1 cellular context compared by ENCODE assay signal in the genomic region with DNA sequence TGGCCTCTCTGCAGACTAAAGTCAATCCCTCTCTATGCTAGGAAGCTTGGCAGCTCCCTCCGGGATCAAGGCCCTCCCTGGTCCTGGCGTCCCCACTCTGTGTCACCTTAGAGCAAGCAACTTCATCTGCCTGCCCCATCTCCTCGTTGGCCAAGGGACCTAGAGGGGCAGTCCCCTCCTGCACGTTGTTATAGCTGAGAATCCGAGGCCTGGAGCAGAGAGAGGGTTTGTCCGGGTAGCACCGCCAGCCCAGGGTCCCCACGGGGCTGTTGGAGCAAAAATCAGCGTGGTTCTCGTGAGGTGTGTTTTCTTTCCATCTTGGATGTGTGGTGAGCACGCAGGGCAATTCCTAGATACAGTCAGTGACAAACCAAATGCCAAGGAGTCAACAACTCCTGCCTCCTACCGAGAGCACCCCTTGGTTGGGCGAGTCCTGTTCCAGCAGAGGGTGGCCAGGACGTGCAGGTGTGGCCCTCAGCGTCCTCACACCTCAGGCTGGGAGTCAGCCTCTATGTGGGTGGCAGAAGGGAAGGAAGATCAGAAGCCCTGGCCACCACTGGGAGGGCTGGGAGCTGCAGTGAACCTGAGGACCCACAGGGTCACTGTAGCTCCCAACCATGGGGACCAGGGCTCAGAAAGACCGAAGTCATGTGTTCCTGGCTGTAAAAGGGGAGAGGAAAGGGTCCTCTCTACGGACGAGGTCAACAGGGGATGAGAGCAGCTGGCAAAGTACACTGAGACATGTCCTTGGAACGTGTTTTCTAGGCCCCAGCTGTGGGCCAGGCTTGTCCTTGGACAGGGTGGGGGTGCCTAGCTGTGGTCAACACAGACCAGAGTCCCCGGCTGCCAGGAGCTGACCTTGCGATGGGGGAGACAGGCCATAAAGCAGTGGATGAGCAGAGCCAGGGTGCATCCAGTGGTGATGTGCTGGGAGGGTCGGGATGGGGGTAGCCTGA.
TF ChIP-seq lines count a peak whose summit lies in the region.

No MANE protein-coding gene starts in this region.

TF ChIP-seq in HCT116, 20 proteins besides CTCF, POLR2A, EP300 and RAD21 (continued from another document):
- TF ChIP-seq REST (IDR thresholded peaks at IDR 0.05; ENCODE audit: low read depth) (no peak), CBX3 (IDR thresholded peaks at IDR 0.05; ENCODE audit: low read depth) (no peak), FOSL1 (IDR thresholded peaks at IDR 0.05; ENCODE audit: low read depth) (no peak), POLR2AphosphoS5 (IDR thresholded peaks at IDR 0.05; ENCODE audit: low read depth, low read length) (no peak), SP1 (IDR thresholded peaks at IDR 0.05; ENCODE audit: low read depth) (no peak), EZH2 (IDR thresholded peaks at IDR 0.05) (no peak), ATF3 (IDR thresholded peaks at IDR 0.05) (no peak), EGR1 (IDR thresholded peaks at IDR 0.05; ENCODE audit: low read depth) (no peak), YY1 (IDR thresholded peaks at IDR 0.05; ENCODE audit: extremely low read depth, insufficient replicate concordance, low read depth, low read length) (no peak), MAX (IDR thresholded peaks at IDR 0.05) (no peak), SIN3A (IDR thresholded peaks at IDR 0.05; ENCODE audit: low read depth) (no peak), EZH2phosphoT487 (IDR thresholded peaks at IDR 0.05; ENCODE audit: borderline replicate concordance) (no peak), TCF7L2 (IDR thresholded peaks at IDR 0.05; ENCODE audit: borderline replicate concordance, extremely low read depth, insufficient read depth, insufficient read length) (no peak)
- TF ChIP-seq, protein P1, sequence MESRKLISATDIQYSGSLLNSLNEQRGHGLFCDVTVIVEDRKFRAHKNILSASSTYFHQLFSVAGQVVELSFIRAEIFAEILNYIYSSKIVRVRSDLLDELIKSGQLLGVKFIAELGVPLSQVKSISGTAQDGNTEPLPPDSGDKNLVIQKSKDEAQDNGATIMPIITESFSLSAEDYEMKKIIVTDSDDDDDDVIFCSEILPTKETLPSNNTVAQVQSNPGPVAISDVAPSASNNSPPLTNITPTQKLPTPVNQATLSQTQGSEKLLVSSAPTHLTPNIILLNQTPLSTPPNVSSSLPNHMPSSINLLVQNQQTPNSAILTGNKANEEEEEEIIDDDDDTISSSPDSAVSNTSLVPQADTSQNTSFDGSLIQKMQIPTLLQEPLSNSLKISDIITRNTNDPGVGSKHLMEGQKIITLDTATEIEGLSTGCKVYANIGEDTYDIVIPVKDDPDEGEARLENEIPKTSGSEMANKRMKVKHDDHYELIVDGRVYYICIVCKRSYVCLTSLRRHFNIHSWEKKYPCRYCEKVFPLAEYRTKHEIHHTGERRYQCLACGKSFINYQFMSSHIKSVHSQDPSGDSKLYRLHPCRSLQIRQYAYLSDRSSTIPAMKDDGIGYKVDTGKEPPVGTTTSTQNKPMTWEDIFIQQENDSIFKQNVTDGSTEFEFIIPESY (IDR thresholded peaks at IDR 0.05; ENCODE audit: extremely low read depth, insufficient replicate concordance, low read length): no peak
